Comparison of ENCODE assay signal across 15 cellular contexts in the genomic region with DNA sequence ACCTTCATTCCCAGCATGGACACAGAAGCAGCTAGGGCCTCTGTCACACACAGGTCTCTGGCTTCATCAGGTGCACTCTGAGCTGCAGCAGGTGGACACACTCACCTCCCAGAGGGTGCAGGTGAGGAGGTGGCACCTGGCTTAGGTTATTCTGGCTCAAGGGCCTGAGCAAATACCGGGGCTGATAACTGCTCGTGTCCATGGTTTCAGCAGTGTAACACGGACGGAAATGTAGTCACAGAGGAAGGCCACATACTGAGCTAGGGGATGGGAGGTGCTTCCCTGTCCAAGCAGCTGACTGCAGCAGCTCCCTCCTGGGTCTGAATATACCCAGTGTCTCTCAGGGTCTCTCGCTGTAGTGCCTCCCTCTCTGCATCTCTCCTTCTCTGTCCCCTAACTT. TPM values are rescaled to one million over a fixed set of nuclear protein-coding genes. Genes with fewer than 3 reads are reported as not detected.
A peak's percentile ranks its signal among the peaks of the same experiment; 100 is the strongest.
DNase-seq lines count a peak whose midpoint lies in the region; ATAC-seq and TF ChIP-seq lines count a peak whose summit lies in the region.
"Had no signal": no experiment of that assay in that cellular context is flagged by ENCODE, and none has a peak within 500 bp of the region (broad histone marks: within the 10 kb centered on the region; RNA-seq: fewer than 3 reads in every experiment).

No MANE protein-coding gene starts in this region.

- 0 out of 2 replicates have a peak overlapping the region, but pooled peaks have one; percentile 10 for H3K4me2 ChIP-seq in BLaER1

- no peak overlapping the region for H3K27ac ChIP-seq in BLaER1
- H3K27ac ChIP-seq in body of pancreas, result peak overlapping the region; percentile 45 to 83 (median 65)
- H3K27ac ChIP-seq: SJCRH30, tibial nerve had no signal

- peak; percentile 92 for ATAC-seq in body of pancreas
- no peak for ATAC-seq in GM21619 (IDR thresholded peaks at IDR 0.05; ENCODE audit: unreplicated experiment)
- ATAC-seq: activated CD4-positive, CD25-positive, alpha-beta regulatory T cell treated with anti-CD3 and anti-CD28 coated beads, Interleukin-2, amount 50 U/mL, for 24 hours; effector memory CD8-positive, alpha-beta T cell had no signal

- peak in 3 of 7 experiments; percentile 0 to 8 (median 8) for TF ChIP-seq CTCF in body of pancreas (IDR thresholded peaks at IDR 0.05)

- H3K36me3 ChIP-seq in BLaER1 (peaks cover 23% of the 10 kb centered on the region), body of pancreas (replicated peaks in 1 of 2; ENCODE audit: insufficient read depth in 1 of 2, low read depth in 2 of 2) (no peaks in the 10 kb centered on the region)
- H3K36me3 ChIP-seq: SJCRH30, tibial nerve had no signal

- 8 to 17% methylated on average over 3 to 5 of the region's 5 CpGs for WGBS in body of pancreas, 2 donors

- H3K4me3 ChIP-seq in BLaER1 (no peak overlapping the region), body of pancreas (no peak overlapping the region)
- H3K4me3 ChIP-seq: SJCRH30, tibial nerve had no signal

- intact Hi-C loops in body of pancreas (cut with DNase I), result no loop called here

- H3K9me3 ChIP-seq in BLaER1 (peaks cover 32% of the 10 kb centered on the region), body of pancreas (no peaks in the 10 kb centered on the region)

- peaks cover 54% of the 10 kb centered on the region for H3K4me1 ChIP-seq in BLaER1
- peaks cover 80% of the 10 kb centered on the region for H3K4me1 ChIP-seq in body of pancreas
- H3K4me1 ChIP-seq: SJCRH30 had no signal

- DNase-seq in NCI-H1417 (lab: John Stamatoyannopoulos, UW) (peak; percentile 41 to 99 (median 94)), body of pancreas (peak; percentile 84 to 94 (median 89)), lung microvascular endothelial cell (ENCODE audit: low read depth in 2 of 2) (peak; percentile 34 to 79), NK-92 (lab: John Stamatoyannopoulos, UW; ENCODE audit: unreplicated experiment) (no peak), iPS-NIHi11 (ENCODE audit: low spot score) (no peak), OCI-M2 (lab: John Stamatoyannopoulos, UW; ENCODE audit: unreplicated experiment) (no peak)
- DNase-seq: activated naive CD4-positive, alpha-beta T cell treated with Interleukin-2 at 50 U/mL for 16 hours; effector memory CD8-positive, alpha-beta T cell; HFFc6; NCI-H1436; SJCRH30 had no signal

- peaks cover 70% of the 10 kb centered on the region for H4K20me1 ChIP-seq in BLaER1

- H3K27me3 ChIP-seq in BLaER1, result no peaks in the 10 kb centered on the region
- no peaks in the 10 kb centered on the region for H3K27me3 ChIP-seq in body of pancreas
- H3K27me3 ChIP-seq: SJCRH30, tibial nerve had no signal

- peak; percentile 25 to 67 (median 63) for TF ChIP-seq POLR2A in body of pancreas (IDR thresholded peaks at IDR 0.05)

- H3K9ac ChIP-seq in BLaER1, result no peak overlapping the region

RNA-seq across cellular contexts. Expression of a gene that starts 5.7 kb away (rescaled TPM):
- total RNA-seq in body of pancreas (10 to 100 TPM; 15.0 to 19.8 TPM), lung microvascular endothelial cell (7.6 and 13.9 TPM in 2 replicates)

Comparison
In these comparisons a context has a peak if more than half of its experiments do, and no peak if none do; other contexts are left out.
1. DNase-seq: peak in NCI-H1417 (3 of 3), body of pancreas (4 of 4) and lung microvascular endothelial cell (2 of 2); none in NK-92 (single experiment), iPS-NIHi11 (single experiment) and OCI-M2 (single experiment).